8 cellular contexts compared by ENCODE assay signal in genomic region chr22:41517172-41518047, GRCh38. TPM values are rescaled to one million over a fixed set of nuclear protein-coding genes. Genes with fewer than 3 reads are reported as not detected.
DNase-seq lines count a peak whose midpoint lies in the region; ATAC-seq lines count a peak whose summit lies in the region.

No MANE protein-coding gene starts in this region.

- no peak for ATAC-seq in activated CD8-positive, alpha-beta memory T cell treated with anti-CD3 and anti-CD28 coated beads, Interleukin-2, amount 10 ng/mL, durations not matched to agents 7 days and 5 days

- H3K27ac Mint-ChIP-seq in activated CD8-positive, alpha-beta memory T cell treated with anti-CD3 and anti-CD28 coated beads, Interleukin-2, amount 10 ng/mL, durations not matched to agents 7 days and 5 days, result no peak overlapping the region

- no peak overlapping the region for H3K4me3 Mint-ChIP-seq in activated CD8-positive, alpha-beta memory T cell treated with anti-CD3 and anti-CD28 coated beads, Interleukin-2, amount 10 ng/mL, durations not matched to agents 7 days and 5 days

- peaks cover 3% of the 10 kb centered on the region for H3K36me3 Mint-ChIP-seq in activated CD8-positive, alpha-beta memory T cell treated with anti-CD3 and anti-CD28 coated beads, Interleukin-2, amount 10 ng/mL, durations not matched to agents 7 days and 5 days

- H3K4me1 Mint-ChIP-seq in activated CD8-positive, alpha-beta memory T cell treated with anti-CD3 and anti-CD28 coated beads, Interleukin-2, amount 10 ng/mL, durations not matched to agents 7 days and 5 days, result no peaks in the 10 kb centered on the region

- CTCF ChIA-PET in activated CD8-positive, alpha-beta memory T cell treated with anti-CD3 and anti-CD28 coated beads, Interleukin-2, amount 10 ng/mL, durations not matched to agents 7 days and 5 days (lab: Charles Lee), result interaction anchor here (0.6 to 5.0 kb wide), 13 partner anchors 10 to 126 kb away, joined by 3 to 81 read pairs (median 3); partner anchors contain the start of gene PMM1

- H3K9me3 Mint-ChIP-seq in activated CD8-positive, alpha-beta memory T cell treated with anti-CD3 and anti-CD28 coated beads, Interleukin-2, amount 10 ng/mL, durations not matched to agents 7 days and 5 days (ENCODE audit: low read depth), result no peaks in the 10 kb centered on the region

- DNase-seq in activated CD8-positive, alpha-beta memory T cell treated with anti-CD3 and anti-CD28 coated beads for 24 hours, result peak; percentile 73
- no peak for DNase-seq in activated CD8-positive, alpha-beta memory T cell treated with anti-CD3 and anti-CD28 coated beads, Interleukin-2, amount 10 ng/mL, durations not matched to agents 7 days and 5 days
- DNase-seq in NCI-H2171 (lab: John Stamatoyannopoulos, UW) (peak; percentile 35), fibroblast of the conjunctiva (ENCODE audit: low read depth) (peak; percentile 37), occipital lobe (lab: John Stamatoyannopoulos, UW) (peak; percentile 73), amniotic stem cell (lab: John Stamatoyannopoulos, UW) (no peak)
- peak; percentile 63 to 72 for DNase-seq in activated T-cell treated with anti-CD3 and anti-CD28 coated beads, Interleukin-2, amount 50 U/mL, for 48 hours
- no peak for DNase-seq in NK-92 treated with Interleukin-12 subunit alpha and Interleukin-12 subunit beta, amount 100 ng/mL, for 24 hours (lab: John Stamatoyannopoulos, UW)

- H3K27me3 Mint-ChIP-seq in activated CD8-positive, alpha-beta memory T cell treated with anti-CD3 and anti-CD28 coated beads, Interleukin-2, amount 10 ng/mL, durations not matched to agents 7 days and 5 days, result no peaks in the 10 kb centered on the region

RNA-seq across cellular contexts. Expression of gene POLR3H, which starts 26.9 kb away (rescaled TPM):
- 10 to 100 TPM; 32.4 to 43.7 TPM for total RNA-seq in activated CD8-positive, alpha-beta memory T cell treated with anti-CD3 and anti-CD28 coated beads, Interleukin-2, amount 10 ng/mL, durations not matched to agents 7 days and 5 days
- 23.7 TPM for total RNA-seq in occipital lobe

RNA-seq across cellular contexts. Expression of gene CSDC2, which starts 43.4 kb away (rescaled TPM):
- not detected for total RNA-seq in activated CD8-positive, alpha-beta memory T cell treated with anti-CD3 and anti-CD28 coated beads, Interleukin-2, amount 10 ng/mL, durations not matched to agents 7 days and 5 days
- total RNA-seq in occipital lobe, result 9.4 TPM

RNA-seq across cellular contexts. Expression of gene ACO2, which starts 48.5 kb away (rescaled TPM):
- total RNA-seq in activated CD8-positive, alpha-beta memory T cell treated with anti-CD3 and anti-CD28 coated beads, Interleukin-2, amount 10 ng/mL, durations not matched to agents 7 days and 5 days, result 10 to 100 TPM; 90.0 to 93.3 TPM
- total RNA-seq in occipital lobe, result 64.4 TPM

RNA-seq across cellular contexts. Expression of gene PHF5A, which starts 48.9 kb away (rescaled TPM):
- total RNA-seq in activated CD8-positive, alpha-beta memory T cell treated with anti-CD3 and anti-CD28 coated beads, Interleukin-2, amount 10 ng/mL, durations not matched to agents 7 days and 5 days, result 10 to 100 TPM; 54.5 to 75.0 TPM
- total RNA-seq in occipital lobe, result 35.7 TPM

Comparison
In these comparisons a context has a peak if more than half of its experiments do, and no peak if none do; other contexts are left out.
1. DNase-seq: peak in activated CD8-positive, alpha-beta memory T cell treated with anti-CD3 and anti-CD28 coated beads for 24 hours (single experiment), NCI-H2171 (single experiment), activated T-cell treated with anti-CD3 and anti-CD28 coated beads, Interleukin-2, amount 50 U/mL, for 48 hours (2 of 2), fibroblast of the conjunctiva (single experiment) and occipital lobe (single experiment); none in activated CD8-positive, alpha-beta memory T cell treated with anti-CD3 and anti-CD28 coated beads, Interleukin-2, amount 10 ng/mL, durations not matched to agents 7 days and 5 days (single experiment), NK-92 treated with Interleukin-12 subunit alpha and Interleukin-12 subunit beta, amount 100 ng/mL, for 24 hours (single experiment) and amniotic stem cell (single experiment).
2. RNA of gene CSDC2, which starts 43.4 kb away (total RNA-seq): 9.4 TPM in occipital lobe (single experiment); not detected in activated CD8-positive, alpha-beta memory T cell treated with anti-CD3 and anti-CD28 coated beads, Interleukin-2, amount 10 ng/mL, durations not matched to agents 7 days and 5 days; every median in the first group is over 10 times any median in the second.